Comparison of ENCODE assay signal across 11 cellular contexts in genomic region chr17:65018612-65019290, GRCh38. TPM values are rescaled to one million over a fixed set of nuclear protein-coding genes. Genes with fewer than 3 reads are reported as not detected.
DNase-seq lines count a peak whose midpoint lies in the region; ATAC-seq and TF ChIP-seq lines count a peak whose summit lies in the region.
"Had no signal": no experiment of that assay in that cellular context is flagged by ENCODE, and none has a peak within 500 bp of the region (broad histone marks: within the 10 kb centered on the region; RNA-seq: fewer than 3 reads in every experiment).

No MANE protein-coding gene starts in this region.

- ATAC-seq in natural killer cell = no peak

- no peak for TF ChIP-seq CTCF in natural killer cell (IDR thresholded peaks at IDR 0.05)
- TF ChIP-seq CTCF in vagina (IDR thresholded peaks at IDR 0.05) = no peak

- H3K9me3 ChIP-seq in vagina = no peaks in the 10 kb centered on the region

- no peaks in the 10 kb centered on the region for H3K9me3 Mint-ChIP-seq in activated naive CD8-positive, alpha-beta T cell (ENCODE audit: low read depth)
- no peaks in the 10 kb centered on the region for H3K9me3 Mint-ChIP-seq in activated naive CD8-positive, alpha-beta T cell treated with anti-CD3 and anti-CD28 coated beads for 36 hours
- H3K9me3 Mint-ChIP-seq in dendritic cell treated with granulocyte-macrophage colony-stimulating factor and Interleukin-4, amounts not matched to agents 40 ng/mL and 50 ng/mL, for 4 days = no peaks in the 10 kb centered on the region
- H3K9me3 Mint-ChIP-seq in natural killer cell = no peaks in the 10 kb centered on the region

- TF ChIP-seq POLR2A in vagina (IDR thresholded peaks at IDR 0.05) = no peak

- no peaks in the 10 kb centered on the region for H3K27me3 Mint-ChIP-seq in activated naive CD8-positive, alpha-beta T cell
- H3K27me3 Mint-ChIP-seq in activated naive CD8-positive, alpha-beta T cell treated with anti-CD3 and anti-CD28 coated beads for 36 hours = no peaks in the 10 kb centered on the region
- no peaks in the 10 kb centered on the region for H3K27me3 Mint-ChIP-seq in dendritic cell treated with granulocyte-macrophage colony-stimulating factor and Interleukin-4, amounts not matched to agents 40 ng/mL and 50 ng/mL, for 4 days
- no peaks in the 10 kb centered on the region for H3K27me3 Mint-ChIP-seq in natural killer cell (ENCODE audit: low read depth in 2 of 2)

- no peak overlapping the region for H3K4me3 Mint-ChIP-seq in activated naive CD8-positive, alpha-beta T cell
- H3K4me3 Mint-ChIP-seq in activated naive CD8-positive, alpha-beta T cell treated with anti-CD3 and anti-CD28 coated beads for 36 hours = no peak overlapping the region
- no peak overlapping the region for H3K4me3 Mint-ChIP-seq in dendritic cell treated with granulocyte-macrophage colony-stimulating factor and Interleukin-4, amounts not matched to agents 40 ng/mL and 50 ng/mL, for 4 days
- no peak overlapping the region for H3K4me3 Mint-ChIP-seq in natural killer cell

- peak overlapping the region; percentile 54 for H3K27ac ChIP-seq in vagina

- H3K4me1 Mint-ChIP-seq in activated naive CD8-positive, alpha-beta T cell (ENCODE audit: low read depth) = peaks cover 77% of the 10 kb centered on the region
- H3K4me1 Mint-ChIP-seq in activated naive CD8-positive, alpha-beta T cell treated with anti-CD3 and anti-CD28 coated beads for 36 hours = peaks cover 67% of the 10 kb centered on the region
- peaks cover 71% of the 10 kb centered on the region for H3K4me1 Mint-ChIP-seq in dendritic cell treated with granulocyte-macrophage colony-stimulating factor and Interleukin-4, amounts not matched to agents 40 ng/mL and 50 ng/mL, for 4 days (ENCODE audit: low read depth)
- peaks cover 83 to 86% of the 10 kb centered on the region in 2 donors for H3K4me1 Mint-ChIP-seq in natural killer cell

- H3K27ac Mint-ChIP-seq in activated naive CD8-positive, alpha-beta T cell = peak overlapping the region; percentile 23
- no peak overlapping the region for H3K27ac Mint-ChIP-seq in activated naive CD8-positive, alpha-beta T cell treated with anti-CD3 and anti-CD28 coated beads for 36 hours
- H3K27ac Mint-ChIP-seq in dendritic cell treated with granulocyte-macrophage colony-stimulating factor and Interleukin-4, amounts not matched to agents 40 ng/mL and 50 ng/mL, for 4 days = peak overlapping the region; percentile 62
- peak overlapping the region; percentile 12 to 68 for H3K27ac Mint-ChIP-seq in natural killer cell

- peaks cover 82% of the 10 kb centered on the region for H3K4me1 ChIP-seq in vagina

- no peak overlapping the region for H3K4me3 ChIP-seq in vagina

- H3K36me3 Mint-ChIP-seq in activated naive CD8-positive, alpha-beta T cell = peaks cover 12% of the 10 kb centered on the region
- H3K36me3 Mint-ChIP-seq in activated naive CD8-positive, alpha-beta T cell treated with anti-CD3 and anti-CD28 coated beads for 36 hours = peaks cover 46% of the 10 kb centered on the region
- peaks cover 51% of the 10 kb centered on the region for H3K36me3 Mint-ChIP-seq in dendritic cell treated with granulocyte-macrophage colony-stimulating factor and Interleukin-4, amounts not matched to agents 40 ng/mL and 50 ng/mL, for 4 days (ENCODE audit: low read depth)
- H3K36me3 Mint-ChIP-seq in natural killer cell = peaks cover 8% of the 10 kb centered on the region

- H3K36me3 ChIP-seq in vagina = no peaks in the 10 kb centered on the region

- DNase-seq in activated naive CD8-positive, alpha-beta T cell treated with anti-CD3 and anti-CD28 coated beads for 36 hours = no peak
- DNase-seq in natural killer cell (no peak), vagina (ENCODE audit: extremely low spot score in 2 of 2) (no peak), OCI-M2 (lab: John Stamatoyannopoulos, UW; ENCODE audit: unreplicated experiment) (no peak), GM19240 (ENCODE audit: insufficient read length, low spot score) (no peak), NCI-H2196 treated with DMSO at 0.1 percent for 48 hours (lab: John Stamatoyannopoulos, UW; ENCODE audit: unreplicated experiment) (no peak)
- DNase-seq: activated CD8-positive, alpha-beta memory T cell treated with anti-CD3 and anti-CD28 coated beads, Interleukin-2, amount 50 U/mL, for 4 hours; MM.1S; NCI-H748 treated with DMSO at 0.1 percent for 48 hours had no signal

- intact Hi-C loops in dendritic cell treated with granulocyte-macrophage colony-stimulating factor and Interleukin-4, amounts not matched to agents 40 ng/mL and 50 ng/mL, for 4 days (cut with micrococcal nuclease) = loop anchor here (5.0 kb wide), 1 partner anchor 39 kb away; the partner anchor contains the start of gene GNA13
- intact Hi-C loops in natural killer cell (cut with micrococcal nuclease) (no loop called here), vagina (cut with DNase I) (no loop called here)

- no peaks in the 10 kb centered on the region for H3K27me3 ChIP-seq in vagina

RNA-seq across cellular contexts. Expression of gene GNA13, which starts 37.8 kb away (rescaled TPM):
- total RNA-seq in activated naive CD8-positive, alpha-beta T cell treated with anti-CD3 and anti-CD28 coated beads for 36 hours = 10 to 100 TPM; 53.8 to 54.2 TPM
- 100 to 1,000 TPM; 151 to 165 (median 161) TPM for total RNA-seq in natural killer cell
- 41.7 TPM for total RNA-seq in vagina
